Comparison of ENCODE assay signal across 22 cellular contexts in genomic region chr20:13331536-13331935, GRCh38.
A peak's percentile ranks its signal among the peaks of the same experiment; 100 is the strongest.
DNase-seq lines count a peak whose midpoint lies in the region; ATAC-seq, FAIRE-seq and TF ChIP-seq lines count a peak whose summit lies in the region.
"Had no signal": no experiment of that assay in that cellular context is flagged by ENCODE, and none has a peak within 500 bp of the region (broad histone marks: within the 10 kb centered on the region; RNA-seq: fewer than 3 reads in every experiment).

No MANE protein-coding gene starts in this region.

- no peak for TF ChIP-seq CTCF in fibroblast of pulmonary artery (IDR thresholded peaks at IDR 0.05; ENCODE audit: low read length, missing control alignments)

- no peak for FAIRE-seq in urothelium cell line (lab: Jason Lieb, UNC)

- H3K27me3 Mint-ChIP-seq in stimulated activated naive CD8-positive, alpha-beta T cell treated with anti-CD3 and anti-CD28 coated beads, Interleukin-15, Interleukin-2, amounts not matched to agents 100 ng/mL and 50 ng/mL, for 24 hours, result peaks cover 40% of the 10 kb centered on the region
- H3K27me3 Mint-ChIP-seq in stimulated activated naive CD8-positive, alpha-beta T cell treated with anti-CD3 and anti-CD28 coated beads, Interleukin-15, amount 100 ng/mL, for 72 hours, result peaks cover 46% of the 10 kb centered on the region

- no peak overlapping the region for H3K4me3 Mint-ChIP-seq in stimulated activated naive CD8-positive, alpha-beta T cell treated with anti-CD3 and anti-CD28 coated beads, Interleukin-15, Interleukin-2, amounts not matched to agents 100 ng/mL and 50 ng/mL, for 24 hours
- H3K4me3 Mint-ChIP-seq in stimulated activated naive CD8-positive, alpha-beta T cell treated with anti-CD3 and anti-CD28 coated beads, Interleukin-15, amount 100 ng/mL, for 72 hours, result peak overlapping the region in 1 of 2 donors; percentile 13
- H3K4me3 Mint-ChIP-seq: GM23338 had no signal

- H3K27me3 ChIP-seq in SJSA1 (replicated peaks), result no peaks in the 10 kb centered on the region
- H3K27me3 ChIP-seq: foreskin keratinocyte, left lung had no signal

- peaks cover 32% of the 10 kb centered on the region for H3K4me1 ChIP-seq in SJSA1 (replicated peaks)
- H3K4me1 ChIP-seq: left lung had no signal

- H3K4me3 ChIP-seq in SJSA1 (no peak overlapping the region), fibroblast of pulmonary artery (replicated peaks; ENCODE audit: low read depth, low read length) (no peak overlapping the region)
- H3K4me3 ChIP-seq: GM23338, left lung had no signal

- H3K27ac Mint-ChIP-seq in stimulated activated naive CD8-positive, alpha-beta T cell treated with anti-CD3 and anti-CD28 coated beads, Interleukin-15, Interleukin-2, amounts not matched to agents 100 ng/mL and 50 ng/mL, for 24 hours, result peak overlapping the region; percentile 65
- H3K27ac Mint-ChIP-seq in stimulated activated naive CD8-positive, alpha-beta T cell treated with anti-CD3 and anti-CD28 coated beads, Interleukin-15, amount 100 ng/mL, for 72 hours, result no peak overlapping the region
- H3K27ac Mint-ChIP-seq: activated naive CD4-positive, alpha-beta T cell treated with anti-CD3 and anti-CD28 coated beads, Interleukin-2, amount 50 U/mL, for 72 hours; GM23338 had no signal

- peaks cover 43% of the 10 kb centered on the region for H3K4me1 Mint-ChIP-seq in stimulated activated naive CD8-positive, alpha-beta T cell treated with anti-CD3 and anti-CD28 coated beads, Interleukin-15, Interleukin-2, amounts not matched to agents 100 ng/mL and 50 ng/mL, for 24 hours (ENCODE audit: low read depth)
- H3K4me1 Mint-ChIP-seq in stimulated activated naive CD8-positive, alpha-beta T cell treated with anti-CD3 and anti-CD28 coated beads, Interleukin-15, amount 100 ng/mL, for 72 hours, result peaks cover 23% of the 10 kb centered on the region
- H3K4me1 Mint-ChIP-seq: GM23338 had no signal

- ATAC-seq in stimulated activated naive CD8-positive, alpha-beta T cell treated with anti-CD3 and anti-CD28 coated beads, Interleukin-15, amount 100 ng/mL, for 72 hours, result no peak
- ATAC-seq in left lobe of liver, result no peak
- no peak for ATAC-seq in GM19452 (IDR thresholded peaks at IDR 0.05; ENCODE audit: unreplicated experiment)
- ATAC-seq: activated naive CD4-positive, alpha-beta T cell treated with anti-CD3 and anti-CD28 coated beads, Interleukin-2, amount 50 U/mL, for 72 hours; foreskin keratinocyte; GM23338; left lung; sciatic nerve had no signal

- H3K36me3 Mint-ChIP-seq in stimulated activated naive CD8-positive, alpha-beta T cell treated with anti-CD3 and anti-CD28 coated beads, Interleukin-15, Interleukin-2, amounts not matched to agents 100 ng/mL and 50 ng/mL, for 24 hours (ENCODE audit: low read depth), result no peaks in the 10 kb centered on the region
- H3K36me3 Mint-ChIP-seq: activated naive CD4-positive, alpha-beta T cell treated with anti-CD3 and anti-CD28 coated beads, Interleukin-2, amount 50 U/mL, for 72 hours had no signal

- H3K9me3 ChIP-seq in SJSA1 (replicated peaks), result no peaks in the 10 kb centered on the region

- peaks cover 13% of the 10 kb centered on the region for H3K9me3 Mint-ChIP-seq in stimulated activated naive CD8-positive, alpha-beta T cell treated with anti-CD3 and anti-CD28 coated beads, Interleukin-15, Interleukin-2, amounts not matched to agents 100 ng/mL and 50 ng/mL, for 24 hours
- peaks cover 7 to 22% of the 10 kb centered on the region in 2 donors for H3K9me3 Mint-ChIP-seq in stimulated activated naive CD8-positive, alpha-beta T cell treated with anti-CD3 and anti-CD28 coated beads, Interleukin-15, amount 100 ng/mL, for 72 hours
- H3K9me3 Mint-ChIP-seq: activated naive CD4-positive, alpha-beta T cell treated with anti-CD3 and anti-CD28 coated beads, Interleukin-2, amount 50 U/mL, for 72 hours had no signal

- DNase-seq in stimulated activated naive CD8-positive, alpha-beta T cell treated with anti-CD3 and anti-CD28 coated beads, Interleukin-15, amount 100 ng/mL, for 72 hours, result no peak
- DNase-seq in SJSA1 (ENCODE audit: low read depth in 1 of 2, low spot score in 2 of 2), result peak in 1 of 2 experiments; percentile 66
- peak; percentile 37 for DNase-seq in fibroblast of pulmonary artery (ENCODE audit: low read depth)
- peak; percentile 25 for DNase-seq in urothelium cell line (ENCODE audit: low spot score)
- DNase-seq in left lobe of liver (ENCODE audit: low spot score), result no peak
- DNase-seq in H4 (ENCODE audit: low spot score), result no peak
- DNase-seq: activated T-cell treated with anti-CD3 and anti-CD28 coated beads, Interleukin-2, amount 50 U/mL, for 1 hour; COR-L47; foreskin keratinocyte; GF-D8; left lung; NCI-H1092; NCI-H69; nucleus accumbens; stimulated activated CD4-positive, alpha-beta T cell treated with anti-CD3 and anti-CD28 coated beads, Interleukin-2, amount 100 ng/mL, for 24 hours had no signal

- H3K36me3 ChIP-seq in SJSA1, result no peaks in the 10 kb centered on the region
- H3K36me3 ChIP-seq: left lung had no signal

- peak overlapping the region; percentile 81 for H3K27ac ChIP-seq in SJSA1
- H3K27ac ChIP-seq: foreskin keratinocyte, HL-60, KMS-11, left lung had no signal

Comparison
In these comparisons a context has a peak if more than half of its experiments do, and no peak if none do; other contexts are left out.
1. DNase-seq: peak in fibroblast of pulmonary artery (single experiment) and urothelium cell line (single experiment); none in stimulated activated naive CD8-positive, alpha-beta T cell treated with anti-CD3 and anti-CD28 coated beads, Interleukin-15, amount 100 ng/mL, for 72 hours (0 of 2), left lobe of liver (single experiment) and H4 (single experiment).